In genomic region chr22:35661377-35661937, GRCh38 we compare ENCODE assay signal across 13 cellular contexts. TPM values are rescaled to one million over a fixed set of nuclear protein-coding genes. Genes with fewer than 3 reads are reported as not detected.
DNase-seq lines count a peak whose midpoint lies in the region; ATAC-seq and TF ChIP-seq lines count a peak whose summit lies in the region.
"Had no signal": no experiment of that assay in that cellular context is flagged by ENCODE, and none has a peak within 500 bp of the region (broad histone marks: within the 10 kb centered on the region; RNA-seq: fewer than 3 reads in every experiment).

No MANE protein-coding gene starts in this region.

- H3K4me3 Mint-ChIP-seq in WTC11: no peak overlapping the region

- no peak overlapping the region for H3K18ac ChIP-seq in trophoblast cell (ENCODE audit: low read length)

- DNase-seq in EL (peak; percentile 46), SK-N-MC (ENCODE audit: low read depth, low spot score) (no peak), trophoblast cell (peak; percentile 46 to 58), WTC11 (ENCODE audit: low spot score) (no peak)
- no peak for DNase-seq in effector memory CD4-positive, alpha-beta T cell
- DNase-seq: amygdala, DMS79, NCI-H2107 had no signal

- peaks cover 34% of the 10 kb centered on the region for H3K4me1 Mint-ChIP-seq in WTC11

- no CpG with 5 or more reads among the region's 4 CpGs for WGBS in trophoblast cell (ENCODE audit: extremely low coverage, insufficient coverage, insufficient read length)

- no peak overlapping the region for H3K4ac ChIP-seq in trophoblast cell (ENCODE audit: low read depth, low read length)

- POLR2A ChIA-PET in WTC11 (lab: Charles Lee): no interaction called here

- H3K9ac ChIP-seq in SK-N-MC (ENCODE audit: insufficient read length) (no peak overlapping the region), trophoblast cell (ENCODE audit: low read length) (no peak overlapping the region)

- H3K14ac ChIP-seq in trophoblast cell (ENCODE audit: low read length): no peak overlapping the region

- H3K27ac Mint-ChIP-seq in WTC11: no peak overlapping the region

- H2AK5ac ChIP-seq in trophoblast cell (ENCODE audit: low read length): no peak overlapping the region

- ATAC-seq in HG02763 (IDR thresholded peaks at IDR 0.05; ENCODE audit: unreplicated experiment): no peak
- no peak for ATAC-seq in WTC11
- no peak for ATAC-seq in GM21619 (IDR thresholded peaks at IDR 0.05; ENCODE audit: unreplicated experiment)
- ATAC-seq: HepG2 had no signal

- H3K27me3 Mint-ChIP-seq in WTC11 (ENCODE audit: low read depth): peaks cover 60% of the 10 kb centered on the region

- H3K36me3 ChIP-seq in SK-N-MC (ENCODE audit: insufficient read depth, low read length) (peaks cover 6% of the 10 kb centered on the region; the same call in 1 of the 2 replicates), trophoblast cell (ENCODE audit: control insufficient read depth in 1 of 2, insufficient read depth in 2 of 2, low read length in 2 of 2) (peaks cover 0 to 3% of the 10 kb centered on the region in 2 experiments)
- H3K36me3 ChIP-seq in effector memory CD4-positive, alpha-beta T cell (ENCODE audit: control insufficient read depth, insufficient read depth, low read length): peaks cover 34% of the 10 kb centered on the region

- H3K4me1 ChIP-seq in effector memory CD4-positive, alpha-beta T cell (ENCODE audit: control insufficient read depth, insufficient read depth, low read length, poor library complexity, severe bottlenecking): peaks cover 40% of the 10 kb centered on the region
- H3K4me1 ChIP-seq in trophoblast cell (ENCODE audit: control insufficient read depth in 1 of 2, insufficient read depth in 2 of 2, low read length in 2 of 2): no peaks in the 10 kb centered on the region

- peaks cover 18% of the 10 kb centered on the region; the same call in 1 of the 2 replicates for H3K9me3 ChIP-seq in SK-N-MC (ENCODE audit: low read depth, low read length)
- H3K9me3 ChIP-seq in effector memory CD4-positive, alpha-beta T cell (ENCODE audit: control insufficient read depth, low read length): peaks cover 3% of the 10 kb centered on the region
- H3K9me3 ChIP-seq in trophoblast cell (ENCODE audit: insufficient read depth, low read depth, low read length): peaks cover 5% of the 10 kb centered on the region
- H3K9me3 ChIP-seq: neutrophil had no signal

- no peak overlapping the region for H2BK120ac ChIP-seq in trophoblast cell (ENCODE audit: insufficient read depth, low read length, poor library complexity)

- H3K4me3 ChIP-seq in SK-N-MC: no peak overlapping the region
- H3K4me3 ChIP-seq in effector memory CD4-positive, alpha-beta T cell (ENCODE audit: insufficient read depth, low read depth, low read length, poor library complexity, severe bottlenecking): peak overlapping the region; percentile 2
- H3K4me3 ChIP-seq in trophoblast cell (ENCODE audit: low read depth, low read length): no peak overlapping the region

- CTCF ChIA-PET in WTC11 (lab: Charles Lee): no interaction called here

- H2BK12ac ChIP-seq in trophoblast cell (ENCODE audit: low read length): no peak overlapping the region

- H3K79me2 ChIP-seq in trophoblast cell (ENCODE audit: control insufficient read depth, insufficient read depth, low read length, poor library complexity): no peaks in the 10 kb centered on the region

- no peak overlapping the region for H2BK5ac ChIP-seq in trophoblast cell (ENCODE audit: low read depth, low read length, poor library complexity)

- no peaks in the 10 kb centered on the region for H3K79me1 ChIP-seq in trophoblast cell (ENCODE audit: low read length)

- no peak overlapping the region for H4K91ac ChIP-seq in trophoblast cell (ENCODE audit: low read depth, low read length)

- peaks cover 18% of the 10 kb centered on the region for H3K36me3 Mint-ChIP-seq in WTC11

- no peak overlapping the region for H2AFZ ChIP-seq in trophoblast cell (ENCODE audit: insufficient read depth, low read length, poor library complexity)

- TF ChIP-seq CTCF in WTC11 (IDR thresholded peaks at IDR 0.05): no peak

- peaks cover 25% of the 10 kb centered on the region for H3K9me3 Mint-ChIP-seq in WTC11

- no peaks in the 10 kb centered on the region for H3K27me3 ChIP-seq in effector memory CD4-positive, alpha-beta T cell (replicated peaks; ENCODE audit: control insufficient read depth, insufficient read depth, low read length, poor library complexity, severe bottlenecking)
- H3K27me3 ChIP-seq in trophoblast cell (ENCODE audit: insufficient read depth, low read length): no peaks in the 10 kb centered on the region
- H3K27me3 ChIP-seq: neutrophil had no signal

- H3K23ac ChIP-seq in trophoblast cell (ENCODE audit: low read length): no peak overlapping the region

- H4K8ac ChIP-seq in trophoblast cell (ENCODE audit: low read depth, low read length): no peak overlapping the region

- H4K12ac ChIP-seq in trophoblast cell (ENCODE audit: low read depth, low read length): no peak overlapping the region

- H3K27ac ChIP-seq in SK-N-MC (peak overlapping the region; percentile 93), trophoblast cell (ENCODE audit: low read depth, low read length) (no peak overlapping the region)
- peak overlapping the region; percentile 96 for H3K27ac ChIP-seq in effector memory CD4-positive, alpha-beta T cell (ENCODE audit: insufficient read depth, low read length, poor library complexity, severe bottlenecking)

- H3K4me2 ChIP-seq in trophoblast cell (ENCODE audit: low read length): no peak overlapping the region

TF ChIP-seq in WTC11, 78 proteins besides CTCF, POLR2A, EP300 and RAD21 (continues in another document):
- TF ChIP-seq ZNF138 (CRISPR knock-in tag; conservative IDR thresholded peaks at IDR 0.05) (no peak), ZNF317 (CRISPR knock-in tag; IDR thresholded peaks at IDR 0.05; ENCODE audit: borderline replicate concordance, low read depth) (no peak), MLX (CRISPR knock-in tag; IDR thresholded peaks at IDR 0.05) (no peak), ZNF219 (CRISPR knock-in tag; IDR thresholded peaks at IDR 0.05; ENCODE audit: borderline replicate concordance) (no peak), SMAD4 (CRISPR knock-in tag; IDR thresholded peaks at IDR 0.05) (no peak), ZMAT4 (CRISPR knock-in tag; IDR thresholded peaks at IDR 0.05) (no peak), PRDM15 (CRISPR knock-in tag; IDR thresholded peaks at IDR 0.05) (no peak), OVOL2 (CRISPR knock-in tag; IDR thresholded peaks at IDR 0.05; ENCODE audit: borderline replicate concordance) (no peak)
- TF ChIP-seq, protein P1, sequence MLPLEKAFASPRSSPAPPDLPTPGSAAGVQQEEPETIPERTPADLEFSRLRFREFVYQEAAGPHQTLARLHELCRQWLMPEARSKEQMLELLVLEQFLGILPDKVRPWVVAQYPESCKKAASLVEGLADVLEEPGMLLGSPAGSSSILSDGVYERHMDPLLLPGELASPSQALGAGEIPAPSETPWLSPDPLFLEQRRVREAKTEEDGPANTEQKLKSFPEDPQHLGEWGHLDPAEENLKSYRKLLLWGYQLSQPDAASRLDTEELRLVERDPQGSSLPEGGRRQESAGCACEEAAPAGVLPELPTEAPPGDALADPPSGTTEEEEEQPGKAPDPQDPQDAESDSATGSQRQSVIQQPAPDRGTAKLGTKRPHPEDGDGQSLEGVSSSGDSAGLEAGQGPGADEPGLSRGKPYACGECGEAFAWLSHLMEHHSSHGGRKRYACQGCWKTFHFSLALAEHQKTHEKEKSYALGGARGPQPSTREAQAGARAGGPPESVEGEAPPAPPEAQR (CRISPR knock-in tag; IDR thresholded peaks at IDR 0.05): no peak

RNA-seq across cellular contexts. Expression of gene APOL6, which starts 13.2 kb away (rescaled TPM):
- 0.37 and 0.43 TPM in 2 replicates for polyA plus RNA-seq in trophoblast cell (2013)
- 0.17 to 0.27 TPM (median 0.21 TPM) in 3 replicates for total RNA-seq in WTC11 (2021)

RNA-seq across cellular contexts. Expression of gene MB, which starts 44.3 kb away (rescaled TPM):
- 0.70 and 0.71 TPM in 2 replicates for polyA plus RNA-seq in trophoblast cell (2013)
- total RNA-seq in WTC11 (2021): 0.50 to 1.0 TPM (median 0.60 TPM) in 3 replicates
- total RNA-seq: HepG2 had no signal
- polyA plus RNA-seq: keratinocyte had no signal

RNA-seq across cellular contexts. Expression of gene APOL5, which starts 56.2 kb away (rescaled TPM):
- not detected in 2 replicates for polyA plus RNA-seq in trophoblast cell (2013)
- total RNA-seq in WTC11 (2021): not detected in 3 replicates
- total RNA-seq: HepG2 had no signal
- polyA plus RNA-seq: HepG2, keratinocyte had no signal

Comparison
In these comparisons a context has a peak if more than half of its experiments do, and no peak if none do; other contexts are left out.
1. DNase-seq: peak in EL (single experiment) and trophoblast cell (2 of 2); none in SK-N-MC (single experiment), effector memory CD4-positive, alpha-beta T cell (0 of 3) and WTC11 (single experiment).